In the genomic region with DNA sequence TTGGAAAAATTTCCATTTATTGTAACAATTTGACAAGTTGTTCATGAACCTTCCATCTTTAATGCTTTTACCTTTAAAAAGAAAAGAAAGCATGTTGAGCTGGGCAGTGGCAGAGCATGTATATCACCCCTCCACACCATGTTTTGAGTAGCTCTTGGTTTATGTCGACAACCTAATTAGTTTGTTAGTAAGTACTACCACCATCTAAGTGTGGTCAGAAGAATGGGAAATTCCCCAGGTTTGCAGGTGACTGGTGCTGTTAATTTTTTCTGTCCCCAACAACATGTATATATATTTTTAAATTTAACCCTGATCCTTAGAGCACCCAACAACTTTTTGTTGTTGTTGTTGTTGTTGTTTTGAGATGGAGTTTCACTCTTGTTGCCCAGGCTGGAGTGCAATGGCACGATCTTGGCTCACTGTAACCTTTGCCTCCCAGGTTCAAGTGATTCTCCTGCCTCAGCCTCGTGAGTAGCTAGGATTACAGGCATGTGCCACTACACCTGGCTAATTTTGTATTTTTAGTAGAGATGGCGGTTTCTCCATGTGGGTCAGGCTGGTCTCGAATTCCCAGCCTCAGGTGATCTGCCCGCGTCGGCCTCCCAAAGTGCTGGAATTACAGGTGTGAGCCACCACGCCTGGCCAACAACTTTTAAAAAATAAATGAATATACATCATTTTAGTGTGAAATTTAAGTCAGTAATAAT, we compare ENCODE assay signal across 8 cellular contexts. TPM values are rescaled to one million over a fixed set of nuclear protein-coding genes. Genes with fewer than 3 reads are reported as not detected.
DNase-seq lines count a peak whose midpoint lies in the region; ATAC-seq and TF ChIP-seq lines count a peak whose summit lies in the region.
"Not testable (repeated sequence)": the region's sequence is repeated elsewhere in the genome, so short reads cannot be mapped to it uniquely, and the experiment has no call there.

No MANE protein-coding gene starts in this region.

- H3K9me3 Mint-ChIP-seq in CD4-positive, CD25-positive, alpha-beta regulatory T cell; activated CD8-positive, alpha-beta T cell treated with anti-CD3 and anti-CD28 coated beads, Interleukin-2, amount 10 ng/mL, durations not matched to agents 7 days and 5 days (ENCODE audit: insufficient read depth); activated naive CD8-positive, alpha-beta T cell (ENCODE audit: low read depth); naive B cell: not testable (repeated sequence)

- H4K20me1 ChIP-seq in Loucy (ENCODE audit: insufficient read depth, low read length, poor library complexity, severe bottlenecking), result peaks cover 13% of the 10 kb centered on the region

- not testable (repeated sequence) for H3K27me3 ChIP-seq in CD4-positive, CD25-positive, alpha-beta regulatory T cell (ENCODE audit: control insufficient read depth, insufficient read depth, low read length); Loucy (ENCODE audit: insufficient read depth, low read length, poor library complexity, severe bottlenecking)

- CTCF ChIA-PET in activated CD8-positive, alpha-beta T cell treated with anti-CD3 and anti-CD28 coated beads, Interleukin-2, amount 10 ng/mL, durations not matched to agents 7 days and 5 days (lab: Charles Lee), result interaction anchor here (0.8 to 2.9 kb wide), 6 partner anchors 20 to 123 kb away, joined by 3 to 20 read pairs (median 4); no protein-coding TSS in a partner anchor

- H3K9me3 ChIP-seq in CD4-positive, CD25-positive, alpha-beta regulatory T cell (ENCODE audit: control insufficient read depth in 2 of 2, low read length in 2 of 2); Loucy (ENCODE audit: insufficient read depth, low read depth, low read length); T-helper 17 cell (ENCODE audit: control insufficient read depth, low read length, poor library complexity, severe bottlenecking): not testable (repeated sequence)

- peaks cover 49 to 81% (median 69%) of the 10 kb centered on the region in 4 donors for H3K4me1 Mint-ChIP-seq in CD4-positive, CD25-positive, alpha-beta regulatory T cell
- H3K4me1 Mint-ChIP-seq in T-helper 17 cell, result peaks cover 40% of the 10 kb centered on the region
- H3K4me1 Mint-ChIP-seq in activated CD8-positive, alpha-beta T cell treated with anti-CD3 and anti-CD28 coated beads, Interleukin-2, amount 10 ng/mL, durations not matched to agents 7 days and 5 days (ENCODE audit: low read depth), result peaks cover 68% of the 10 kb centered on the region
- H3K4me1 Mint-ChIP-seq in activated naive CD8-positive, alpha-beta T cell (ENCODE audit: low read depth), result peaks cover 65% of the 10 kb centered on the region
- H3K4me1 Mint-ChIP-seq in naive B cell, result peaks cover 48 to 86% (median 67%) of the 10 kb centered on the region in 3 donors

- not testable (repeated sequence) for H3K9me2 ChIP-seq in Loucy (replicated peaks; ENCODE audit: low read depth, low read length)

- not testable (repeated sequence) for TF ChIP-seq CTCF in Loucy (conservative IDR thresholded peaks at IDR 0.05; ENCODE audit: low read length)

- not testable (repeated sequence) for H3K9ac ChIP-seq in Loucy (ENCODE audit: low read depth, low read length, poor library complexity, severe bottlenecking)

- H3K27me3 Mint-ChIP-seq in CD4-positive, CD25-positive, alpha-beta regulatory T cell; T-helper 17 cell; activated CD8-positive, alpha-beta T cell treated with anti-CD3 and anti-CD28 coated beads, Interleukin-2, amount 10 ng/mL, durations not matched to agents 7 days and 5 days (ENCODE audit: low read depth); activated naive CD8-positive, alpha-beta T cell; naive B cell: not testable (repeated sequence)

- H3K4me2 ChIP-seq in Loucy (ENCODE audit: low read depth, low read length, poor library complexity, severe bottlenecking), result peak overlapping the region; percentile 67

- not testable (repeated sequence) for DNase-seq in CD4-positive, CD25-positive, alpha-beta regulatory T cell; T-helper 17 cell; activated CD8-positive, alpha-beta T cell treated with anti-CD3 and anti-CD28 coated beads, Interleukin-2, amount 10 ng/mL, durations not matched to agents 7 days and 5 days; naive B cell; stimulated activated naive CD8-positive, alpha-beta T cell treated with anti-CD3 and anti-CD28 coated beads, Interleukin-15, Interleukin-2, amounts not matched to agents 100 U/mL and 50 U/mL, for 24 hours

- H3K4me3 Mint-ChIP-seq in CD4-positive, CD25-positive, alpha-beta regulatory T cell, result peak overlapping the region; percentile 53 to 81 (median 58)
- peak overlapping the region; percentile 28 for H3K4me3 Mint-ChIP-seq in T-helper 17 cell
- not testable (repeated sequence) for H3K4me3 Mint-ChIP-seq in activated CD8-positive, alpha-beta T cell treated with anti-CD3 and anti-CD28 coated beads, Interleukin-2, amount 10 ng/mL, durations not matched to agents 7 days and 5 days
- H3K4me3 Mint-ChIP-seq in activated naive CD8-positive, alpha-beta T cell, result peak overlapping the region; percentile 77
- peak overlapping the region; percentile 10 to 100 (median 58) for H3K4me3 Mint-ChIP-seq in naive B cell

- H3F3A ChIP-seq in Loucy (ENCODE audit: low read depth), result not testable (repeated sequence)

- H3K79me2 ChIP-seq in Loucy (ENCODE audit: insufficient read depth, low read length), result peaks cover 96% of the 10 kb centered on the region

- peaks cover 61% of the 10 kb centered on the region for H3K4me1 ChIP-seq in CD4-positive, CD25-positive, alpha-beta regulatory T cell (ENCODE audit: control insufficient read depth, insufficient read depth, low read length, poor library complexity, severe bottlenecking)
- H3K4me1 ChIP-seq in Loucy (ENCODE audit: insufficient read depth, low read length, poor library complexity, severe bottlenecking), result peaks cover 56% of the 10 kb centered on the region

- peak overlapping the region; percentile 12 to 95 (median 55) for H3K27ac Mint-ChIP-seq in CD4-positive, CD25-positive, alpha-beta regulatory T cell
- peak overlapping the region; percentile 79 for H3K27ac Mint-ChIP-seq in T-helper 17 cell
- peak overlapping the region; percentile 72 for H3K27ac Mint-ChIP-seq in activated CD8-positive, alpha-beta T cell treated with anti-CD3 and anti-CD28 coated beads, Interleukin-2, amount 10 ng/mL, durations not matched to agents 7 days and 5 days
- peak overlapping the region; percentile 89 for H3K27ac Mint-ChIP-seq in activated naive CD8-positive, alpha-beta T cell
- peak overlapping the region in 5 of 6 donors; percentile 29 to 89 (median 41) for H3K27ac Mint-ChIP-seq in naive B cell

- peaks cover 15% of the 10 kb centered on the region for H3K36me3 Mint-ChIP-seq in CD4-positive, CD25-positive, alpha-beta regulatory T cell
- H3K36me3 Mint-ChIP-seq in T-helper 17 cell (ENCODE audit: low read depth), result not testable (repeated sequence)
- peaks cover 42% of the 10 kb centered on the region for H3K36me3 Mint-ChIP-seq in activated CD8-positive, alpha-beta T cell treated with anti-CD3 and anti-CD28 coated beads, Interleukin-2, amount 10 ng/mL, durations not matched to agents 7 days and 5 days (ENCODE audit: low read depth)
- H3K36me3 Mint-ChIP-seq in activated naive CD8-positive, alpha-beta T cell, result peaks cover 18% of the 10 kb centered on the region
- H3K36me3 Mint-ChIP-seq in naive B cell, result peaks cover 8 to 11% of the 10 kb centered on the region in 2 donors

- H2AFZ ChIP-seq in Loucy (ENCODE audit: low read length), result not testable (repeated sequence)

- peak overlapping the region; percentile 23 for H3K27ac ChIP-seq in CD4-positive, CD25-positive, alpha-beta regulatory T cell (ENCODE audit: insufficient read depth, low read length, poor library complexity, severe bottlenecking)

- ATAC-seq in CD4-positive, CD25-positive, alpha-beta regulatory T cell (ENCODE audit: low read depth in 2 of 2), result not testable (repeated sequence)
- ATAC-seq in GM18907 (IDR thresholded peaks at IDR 0.05; ENCODE audit: unreplicated experiment) (peak; percentile 52), T-helper 17 cell (peak; percentile 62), naive B cell (ENCODE audit: low read depth in 2 of 2) (peak; percentile 43 to 57)
- peak; percentile 37 for ATAC-seq in activated CD8-positive, alpha-beta T cell treated with anti-CD3 and anti-CD28 coated beads, Interleukin-2, amount 10 ng/mL, durations not matched to agents 7 days and 5 days
- ATAC-seq in stimulated activated naive CD8-positive, alpha-beta T cell treated with anti-CD3 and anti-CD28 coated beads, Interleukin-15, Interleukin-2, amounts not matched to agents 100 U/mL and 50 U/mL, for 24 hours, result peak; percentile 55

- POLR2A ChIA-PET in activated CD8-positive, alpha-beta T cell treated with anti-CD3 and anti-CD28 coated beads, Interleukin-2, amount 10 ng/mL, durations not matched to agents 7 days and 5 days (lab: Charles Lee), result interaction anchor here (1.3 kb wide), 1 partner anchor 19 kb away, joined by 3 read pairs; no protein-coding TSS in a partner anchor

- not testable (repeated sequence) for H3K36me3 ChIP-seq in CD4-positive, CD25-positive, alpha-beta regulatory T cell (ENCODE audit: control insufficient read depth, insufficient read depth, low read length); Loucy (ENCODE audit: insufficient read depth, low read length)

- H3K4me3 ChIP-seq in CD4-positive, CD25-positive, alpha-beta regulatory T cell (ENCODE audit: low read depth, low read length), result peak overlapping the region; percentile 62
- H3K4me3 ChIP-seq in Loucy (ENCODE audit: low read length, poor library complexity, severe bottlenecking), result peak overlapping the region; percentile 60

RNA-seq across cellular contexts. Expression of gene NCOA3, which starts 5.7 kb away (rescaled TPM):
- total RNA-seq in CD4-positive, CD25-positive, alpha-beta regulatory T cell, result 86.6 TPM
- polyA plus RNA-seq in CD4-positive, CD25-positive, alpha-beta regulatory T cell, result 10 to 100 TPM; 21.4 to 32.3 (median 24.0) TPM
- 10 to 100 TPM; 55.4 to 58.2 TPM for total RNA-seq in T-helper 17 cell
- total RNA-seq in activated CD8-positive, alpha-beta T cell treated with anti-CD3 and anti-CD28 coated beads, Interleukin-2, amount 10 ng/mL, durations not matched to agents 7 days and 5 days, result 10 to 100 TPM; 57.4 to 60.1 TPM
- polyA plus RNA-seq in naive B cell (ENCODE audit: low read depth in 6 of 6), result 10 to 100 TPM; 22.7 to 70.9 (median 54.1) TPM
